11 cellular contexts compared by ENCODE assay signal in genomic region chr11:29518389-29519174, GRCh38.
DNase-seq lines count a peak whose midpoint lies in the region; ATAC-seq and TF ChIP-seq lines count a peak whose summit lies in the region.
"Had no signal": no experiment of that assay in that cellular context is flagged by ENCODE, and none has a peak within 500 bp of the region (broad histone marks: within the 10 kb centered on the region; RNA-seq: fewer than 3 reads in every experiment).

No MANE protein-coding gene starts in this region.

- no peaks in the 10 kb centered on the region for H3K36me3 ChIP-seq in HCT116 (ENCODE audit: control insufficient read depth in 1 of 2, insufficient read depth in 2 of 2, low read length in 2 of 2)
- no peaks in the 10 kb centered on the region for H3K36me3 ChIP-seq in stomach

- no peak for TF ChIP-seq RAD21 in HCT116 (IDR thresholded peaks at IDR 0.05; ENCODE audit: low read depth)

- H3K4me2 ChIP-seq in HCT116 (ENCODE audit: low read length), result no peak overlapping the region

- ATAC-seq in HCT116 (no peak), GM18907 (IDR thresholded peaks at IDR 0.05; ENCODE audit: unreplicated experiment) (no peak)

- H3K27ac ChIP-seq in C4-2B (no peak overlapping the region), HCT116 (ENCODE audit: low read depth, low read length) (no peak overlapping the region), stomach (no peak overlapping the region)

- H3K79me2 ChIP-seq in HCT116 (ENCODE audit: insufficient read depth, low read length), result no peaks in the 10 kb centered on the region

- RAD21 ChIA-PET in HCT116 (lab: Charles Lee; ENCODE audit: low non-redundant PET in 1 of 2, low total read pairs in 2 of 2, uncharacterized antibody in 2 of 2, unreplicated experiment in 2 of 2), result no interaction called here

- TF ChIP-seq POLR2A in HCT116 (IDR thresholded peaks at IDR 0.05; ENCODE audit: borderline replicate concordance, extremely low read depth, insufficient read depth, insufficient read length) (no peak), stomach (IDR thresholded peaks at IDR 0.05) (no peak)

- no peaks in the 10 kb centered on the region for H3K9me2 ChIP-seq in HCT116 (ENCODE audit: insufficient read depth)

- intact Hi-C loops in HCT116 (cut with micrococcal nuclease), result no loop called here
- intact Hi-C loops in stomach (cut with DNase I; ENCODE audit: low total_unique reads), result no loop called here

- no peak for TF ChIP-seq EP300 in stomach (IDR thresholded peaks at IDR 0.05)

- no peak overlapping the region for H3K9ac ChIP-seq in HCT116 (ENCODE audit: low read length)

- no peak overlapping the region for H3K4me3 ChIP-seq in HCT116 (replicated peaks in 1 of 2; ENCODE audit: low read depth in 1 of 2, low read length in 2 of 2)
- H3K4me3 ChIP-seq in epithelial cell of esophagus (ENCODE audit: low read length), result peak overlapping the region; percentile 10
- no peak overlapping the region for H3K4me3 ChIP-seq in stomach

- TF ChIP-seq CTCF in C4-2B (conservative IDR thresholded peaks at IDR 0.05) (peak; percentile 43), HCT116 (IDR thresholded peaks at IDR 0.05 in 2 of 3, conservative IDR thresholded peaks at IDR 0.05 in 1 of 3; ENCODE audit: borderline replicate concordance in 1 of 3, insufficient read depth in 1 of 3, low read depth in 2 of 3, low read length in 2 of 3) (peak in 2 of 3 experiments; percentile 3 to 32; a peak in 2 of 6 replicates), epithelial cell of esophagus (IDR thresholded peaks at IDR 0.05; ENCODE audit: insufficient read depth, low read depth, low read length, missing control alignments) (peak; percentile 73), stomach (IDR thresholded peaks at IDR 0.05) (no peak)

- no peaks in the 10 kb centered on the region for H4K20me1 ChIP-seq in HCT116 (ENCODE audit: insufficient read depth)

- no TSS peak for BruUV-seq in HCT116 (replicated peaks; lab: Mats Ljungman, UMichigan)

- DNase-seq in HCT116 (ENCODE audit: low read depth, low spot score) (no peak), NOMO-1 treated with DMSO at 0.1 percent for 48 hours (lab: John Stamatoyannopoulos, UW; ENCODE audit: unreplicated experiment) (peak; percentile 95), epithelial cell of esophagus (ENCODE audit: low read depth) (peak; percentile 90), stomach (no peak), NCI-H345 (lab: John Stamatoyannopoulos, UW) (no peak)
- no peak for DNase-seq in activated CD4-positive, CD25-positive, alpha-beta regulatory T cell (lab: John Stamatoyannopoulos, UW)
- DNase-seq: central memory CD4-positive, alpha-beta T cell; NCI-H1092; stimulated activated naive CD4-positive, alpha-beta T cell treated with Interleukin-2 at 50 U/mL for 16 hours had no signal

- POLR2A ChIA-PET in HCT116 (lab: Charles Lee), result no interaction called here

- no peak overlapping the region for H2AFZ ChIP-seq in HCT116 (ENCODE audit: low read depth, low read length, poor library complexity, severe bottlenecking)

- H3K4me1 ChIP-seq in HCT116 (ENCODE audit: control insufficient read depth in 1 of 2, insufficient read depth in 2 of 2, low read length in 2 of 2) (no peaks in the 10 kb centered on the region), stomach (no peaks in the 10 kb centered on the region)

- H3K9me3 ChIP-seq in HCT116 (ENCODE audit: control insufficient read depth in 1 of 2, insufficient read depth in 1 of 2, low read depth in 1 of 2, low read length in 2 of 2) (no peaks in the 10 kb centered on the region), stomach (peaks cover 2 to 33% (median 17%) of the 10 kb centered on the region in 4 donors)

- CTCF ChIA-PET in HCT116 (lab: Charles Lee), result no interaction called here

- 46 to 62% (median 59%) methylated on average over 5 of the region's 5 CpGs for WGBS in stomach, 5 donors

- H3K27me3 ChIP-seq in HCT116 (ENCODE audit: insufficient read depth, low read length) (no peaks in the 10 kb centered on the region), stomach (no peaks in the 10 kb centered on the region)

TF ChIP-seq in HCT116, 20 proteins besides CTCF, POLR2A, EP300 and RAD21:
- TF ChIP-seq ZFX (IDR thresholded peaks at IDR 0.05) (no peak), ZBTB33 (IDR thresholded peaks at IDR 0.05; ENCODE audit: extremely low read depth, insufficient replicate concordance, low read length) (no peak), ATF3 (IDR thresholded peaks at IDR 0.05) (no peak), EGR1 (IDR thresholded peaks at IDR 0.05; ENCODE audit: low read depth) (no peak), CEBPB (IDR thresholded peaks at IDR 0.05; ENCODE audit: low read depth) (no peak), MAX (IDR thresholded peaks at IDR 0.05) (no peak), SRF (IDR thresholded peaks at IDR 0.05; ENCODE audit: low read depth) (no peak), CBX3 (IDR thresholded peaks at IDR 0.05; ENCODE audit: low read depth) (no peak), EZH2phosphoT487 (IDR thresholded peaks at IDR 0.05; ENCODE audit: borderline replicate concordance) (no peak), EZH2 (IDR thresholded peaks at IDR 0.05) (no peak), POLR2AphosphoS5 (IDR thresholded peaks at IDR 0.05; ENCODE audit: low read depth, low read length) (no peak), REST (IDR thresholded peaks at IDR 0.05; ENCODE audit: low read depth) (no peak), SP1 (IDR thresholded peaks at IDR 0.05; ENCODE audit: low read depth) (no peak), ZNF274 (IDR thresholded peaks at IDR 0.05; ENCODE audit: low read depth, low read length) (no peak), JUND (IDR thresholded peaks at IDR 0.05) (no peak), YY1 (IDR thresholded peaks at IDR 0.05; ENCODE audit: extremely low read depth, insufficient replicate concordance, low read depth, low read length) (no peak), TCF7L2 (IDR thresholded peaks at IDR 0.05; ENCODE audit: borderline replicate concordance, extremely low read depth, insufficient read depth, insufficient read length) (no peak)

Comparison
In these comparisons a context has a peak if more than half of its experiments do, and no peak if none do; other contexts are left out.
1. CTCF ChIP-seq: peak in C4-2B (single experiment), HCT116 (2 of 3) and epithelial cell of esophagus (single experiment); none in stomach (0 of 7).
2. DNase-seq: peak in NOMO-1 treated with DMSO at 0.1 percent for 48 hours (single experiment) and epithelial cell of esophagus (single experiment); none in HCT116 (single experiment), stomach (single experiment), NCI-H345 (single experiment) and activated CD4-positive, CD25-positive, alpha-beta regulatory T cell (0 of 4).